Comparison of ENCODE assay signal across 8 cellular contexts in genomic region chr17:35743911-35744328, GRCh38. TPM values are rescaled to one million over a fixed set of nuclear protein-coding genes. Genes with fewer than 3 reads are reported as not detected.
DNase-seq lines count a peak whose midpoint lies in the region; ATAC-seq, FAIRE-seq and TF ChIP-seq lines count a peak whose summit lies in the region.

No MANE protein-coding gene starts in this region.

- intact Hi-C loops in head of caudate nucleus (cut with DNase I) (loop anchor here (10.0 kb wide), 1 partner anchor 429 kb away; no protein-coding TSS in a partner anchor), CD14-positive monocyte (cut with micrococcal nuclease) (loop anchor here in 1 of 2 donors (10.0 kb wide), 1 partner anchor 579 kb away; no protein-coding TSS in a partner anchor)

- peaks cover 0 to 8% (median 0%) of the 10 kb centered on the region in 7 donors for H3K9me3 Mint-ChIP-seq in CD14-positive monocyte

- FAIRE-seq in D721Med (lab: Jason Lieb, UNC) = no peak

- DNase-seq in EH (ENCODE audit: low read depth) (peak; percentile 66), KBM-7 (peak; percentile 85), kidney glomerular epithelial cell (lab: John Stamatoyannopoulos, UW) (peak; percentile 14), head of caudate nucleus (no peak), D721Med (ENCODE audit: insufficient read length, low spot score) (no peak), CD14-positive monocyte (ENCODE audit: low spot score) (no peak)
- peak; percentile 26 to 35 for DNase-seq in activated CD4-positive, alpha-beta T cell treated with anti-CD3 and anti-CD28 coated beads, Interleukin-2, amount 50 U/mL, for 48 hours

- no peak for ATAC-seq in HG02763 (IDR thresholded peaks at IDR 0.05; ENCODE audit: unreplicated experiment)

- no peak overlapping the region for H3K4me3 Mint-ChIP-seq in CD14-positive monocyte

- TF ChIP-seq CTCF in D721Med (IDR thresholded peaks at IDR 0.05; ENCODE audit: insufficient read depth, missing control alignments) (no peak), CD14-positive monocyte (IDR thresholded peaks at IDR 0.05) (no peak)

- peaks cover 37 to 50% (median 46%) of the 10 kb centered on the region in 3 donors for H3K27me3 Mint-ChIP-seq in CD14-positive monocyte (ENCODE audit: low read depth in 3 of 3)

- H3K27ac Mint-ChIP-seq in CD14-positive monocyte = peak overlapping the region in 1 of 7 donors; percentile 8

- H3K4me1 Mint-ChIP-seq in CD14-positive monocyte = peaks cover 6% of the 10 kb centered on the region

- in situ Hi-C loops in KBM-7 (cut with MboI; ENCODE audit: low pct_unique_long_range_greater_than_20kb, low sequenced_read_pairs) = loop anchor here (25.0 kb wide), 1 partner anchor 582 kb away; no protein-coding TSS in a partner anchor

- H3K36me3 Mint-ChIP-seq in CD14-positive monocyte = no peaks in the 10 kb centered on the region

RNA-seq across cellular contexts. Expression of gene GAS2L2, which starts 9.1 kb away (rescaled TPM):
- not detected for polyA plus RNA-seq in CD14-positive monocyte

RNA-seq across cellular contexts. Expression of gene RASL10B, which starts 12.5 kb away (rescaled TPM):
- not detected for polyA plus RNA-seq in CD14-positive monocyte

RNA-seq across cellular contexts. Expression of gene C17orf50, which starts 16.8 kb away (rescaled TPM):
- polyA plus RNA-seq in CD14-positive monocyte = not detected

RNA-seq across cellular contexts. Expression of gene MMP28, which starts 51.5 kb away (rescaled TPM):
- not detected for polyA plus RNA-seq in CD14-positive monocyte

Comparison
In these comparisons a context has a peak if more than half of its experiments do, and no peak if none do; other contexts are left out.
1. DNase-seq: peak in EH (single experiment), KBM-7 (single experiment), activated CD4-positive, alpha-beta T cell treated with anti-CD3 and anti-CD28 coated beads, Interleukin-2, amount 50 U/mL, for 48 hours (2 of 2) and kidney glomerular epithelial cell (single experiment); none in head of caudate nucleus (0 of 42), D721Med (single experiment) and CD14-positive monocyte (single experiment).